18 cellular contexts compared by ENCODE assay signal in genomic region chr9:70465398-70465797, GRCh38. TPM values are rescaled to one million over a fixed set of nuclear protein-coding genes. Genes with fewer than 3 reads are reported as not detected.
DNase-seq lines count a peak whose midpoint lies in the region; ATAC-seq and TF ChIP-seq lines count a peak whose summit lies in the region.
"Had no signal": no experiment of that assay in that cellular context is flagged by ENCODE, and none has a peak within 500 bp of the region (broad histone marks: within the 10 kb centered on the region; RNA-seq: fewer than 3 reads in every experiment).

No MANE protein-coding gene starts in this region.

- no peaks in the 10 kb centered on the region for H4K20me1 ChIP-seq in GM23338 (replicated peaks; ENCODE audit: insufficient read depth)
- no peaks in the 10 kb centered on the region for H4K20me1 ChIP-seq in neural progenitor cell (ENCODE audit: low read depth)

- H3K4me1 Mint-ChIP-seq in GM23338, result peaks cover 8% of the 10 kb centered on the region; the same call in 2 of the 3 replicates
- H3K4me1 Mint-ChIP-seq in neural progenitor cell, result peaks cover under 1% of the 10 kb centered on the region

- H3K36me3 ChIP-seq in cardiac muscle cell (no peaks in the 10 kb centered on the region), GM23338 (ENCODE audit: insufficient read depth) (no peaks in the 10 kb centered on the region), WERI-Rb-1 (no peaks in the 10 kb centered on the region), neural progenitor cell (no peaks in the 10 kb centered on the region)
- H3K36me3 ChIP-seq: SJCRH30 had no signal

- ATAC-seq in Right ventricle myocardium superior (ENCODE audit: poor library complexity) (no peak), GM23338 (peak; percentile 67), HG02798 (IDR thresholded peaks at IDR 0.05; ENCODE audit: poor library complexity, unreplicated experiment) (no peak), GM18909 (IDR thresholded peaks at IDR 0.05; ENCODE audit: poor library complexity, unreplicated experiment) (no peak)
- ATAC-seq: PC-3 had no signal

- no peaks in the 10 kb centered on the region for H3K9me3 ChIP-seq in cardiac muscle cell (ENCODE audit: low read depth)
- no peaks in the 10 kb centered on the region for H3K9me3 ChIP-seq in WERI-Rb-1 (ENCODE audit: severe bottlenecking)
- no peaks in the 10 kb centered on the region for H3K9me3 ChIP-seq in neural progenitor cell (ENCODE audit: low read depth)
- H3K9me3 ChIP-seq: SJCRH30 had no signal

- H3K9me2 ChIP-seq in GM23338 (ENCODE audit: insufficient read depth), result no peaks in the 10 kb centered on the region

- no peak overlapping the region for H3K27ac Mint-ChIP-seq in GM23338
- peak overlapping the region; percentile 12 for H3K27ac Mint-ChIP-seq in neural progenitor cell
- H3K27ac Mint-ChIP-seq: IgD-negative memory B cell had no signal

- H3K27me3 Mint-ChIP-seq in GM23338 (ENCODE audit: insufficient read depth, low read depth, poor library complexity) (peaks cover 2% of the 10 kb centered on the region), neural progenitor cell (ENCODE audit: insufficient read depth, low read depth) (no peaks in the 10 kb centered on the region)

- peak; percentile 2 for TF ChIP-seq CTCF in cardiac muscle cell (IDR thresholded peaks at IDR 0.05; ENCODE audit: low read depth, low read length)
- peak; percentile 26 to 39 for TF ChIP-seq CTCF in GM23338 (conservative IDR thresholded peaks at IDR 0.05; ENCODE audit: low read depth in 2 of 2)
- 0 out of 2 replicates have a peak, but pooled peaks have one; percentile 17 for TF ChIP-seq CTCF in WERI-Rb-1 (IDR thresholded peaks at IDR 0.05; ENCODE audit: low read depth, low read length)
- TF ChIP-seq CTCF in neural progenitor cell (IDR thresholded peaks at IDR 0.05), result no peak

- H3K4me3 ChIP-seq in cardiac muscle cell (no peak overlapping the region), GM23338 (no peak overlapping the region), WERI-Rb-1 (ENCODE audit: low read depth, low read length) (no peak overlapping the region), neural progenitor cell (no peak overlapping the region)
- H3K4me3 ChIP-seq: SJCRH30 had no signal

- DNase-seq in cardiac muscle cell (ENCODE audit: low read depth in 1 of 2, low spot score in 1 of 2) (no peak), Right ventricle myocardium superior (no peak), GM23338 (ENCODE audit: low spot score) (peak; percentile 13), WERI-Rb-1 (no peak), neural progenitor cell (ENCODE audit: low spot score) (no peak)
- DNase-seq: ACHN, COR-L47, NCI-H1417, NCI-H187 treated with DMSO at 0.1 percent for 48 hours, NCI-H2171, NCI-H446 treated with DMSO at 0.1 percent for 48 hours, NCI-H748 treated with DMSO at 0.1 percent for 48 hours, PC-3, SJCRH30 had no signal

- H3K27ac ChIP-seq in cardiac muscle cell (no peak overlapping the region), GM23338 (ENCODE audit: low read depth) (no peak overlapping the region), WERI-Rb-1 (no peak overlapping the region), neural progenitor cell (no peak overlapping the region)
- H3K27ac ChIP-seq: RWPE1, SJCRH30 had no signal

- H2AFZ ChIP-seq in GM23338, result 0 out of 2 replicates have a peak overlapping the region, but pooled peaks have one; percentile 43
- H2AFZ ChIP-seq in neural progenitor cell (replicated peaks), result no peak overlapping the region

- no peaks in the 10 kb centered on the region for H3K36me3 Mint-ChIP-seq in GM23338 (ENCODE audit: low read depth)
- H3K36me3 Mint-ChIP-seq in neural progenitor cell, result no peaks in the 10 kb centered on the region

- no peaks in the 10 kb centered on the region for H3F3A ChIP-seq in GM23338 (replicated peaks; ENCODE audit: low read depth)
- no peaks in the 10 kb centered on the region for H3F3A ChIP-seq in neural progenitor cell (ENCODE audit: low read depth)

- H3K4me2 ChIP-seq in GM23338 (no peak overlapping the region), neural progenitor cell (no peak overlapping the region)

- H3K9me3 Mint-ChIP-seq in GM23338, result no peaks in the 10 kb centered on the region
- no peaks in the 10 kb centered on the region for H3K9me3 Mint-ChIP-seq in neural progenitor cell

- no peaks in the 10 kb centered on the region for H3K79me2 ChIP-seq in GM23338 (replicated peaks; ENCODE audit: insufficient read depth)
- H3K79me2 ChIP-seq in neural progenitor cell (ENCODE audit: low read depth), result no peaks in the 10 kb centered on the region

- intact Hi-C loops in Right ventricle myocardium superior (cut with DNase I), result no loop called here

- H3K9ac ChIP-seq in neural progenitor cell, result no peak overlapping the region

- H3K4me1 ChIP-seq in cardiac muscle cell (ENCODE audit: low read depth) (no peaks in the 10 kb centered on the region), GM23338 (ENCODE audit: insufficient read depth) (peaks cover 5% of the 10 kb centered on the region; the same call in 1 of the 2 replicates), neural progenitor cell (no peaks in the 10 kb centered on the region)

- no peak overlapping the region for H3K4me3 Mint-ChIP-seq in GM23338
- no peak overlapping the region for H3K4me3 Mint-ChIP-seq in neural progenitor cell
- H3K4me3 Mint-ChIP-seq: IgD-negative memory B cell had no signal

- H3K27me3 ChIP-seq in cardiac muscle cell (no peaks in the 10 kb centered on the region), GM23338 (ENCODE audit: insufficient read depth) (no peaks in the 10 kb centered on the region), WERI-Rb-1 (ENCODE audit: insufficient read depth, low read depth, severe bottlenecking) (no peaks in the 10 kb centered on the region), neural progenitor cell (no peaks in the 10 kb centered on the region)
- H3K27me3 ChIP-seq: SJCRH30 had no signal

TF ChIP-seq in GM23338, 12 proteins besides CTCF, POLR2A, EP300 and RAD21 (continues in another document):
- TF ChIP-seq STAT1 (IDR thresholded peaks at IDR 0.05; ENCODE audit: unreplicated experiment) (no peak), POLR2AphosphoS5 (IDR thresholded peaks at IDR 0.05; ENCODE audit: low read depth) (no peak), CREB1 (CRISPR knock-in tag; IDR thresholded peaks at IDR 0.05; ENCODE audit: low read depth) (no peak), ZNF114 (CRISPR knock-in tag; IDR thresholded peaks at IDR 0.05) (no peak), ETS1 (IDR thresholded peaks at IDR 0.05) (no peak), JUNB (IDR thresholded peaks at IDR 0.05; ENCODE audit: unreplicated experiment) (no peak), ZNF331 (CRISPR knock-in tag; IDR thresholded peaks at IDR 0.05; ENCODE audit: low read depth) (no peak)

RNA-seq across cellular contexts. Expression of gene KLF9, which starts 50.9 kb away (rescaled TPM):
- total RNA-seq in cardiac muscle cell, result 0.28 and 0.30 TPM in 2 replicates
- polyA plus RNA-seq in cardiac muscle cell, result not detected in 2 replicates
- total RNA-seq in Right ventricle myocardium superior, result 50.9 TPM
- total RNA-seq in GM23338 (2014; rRNA removed; shearing (Covaris generic)), result 0.82 and 1.5 TPM in 2 replicates
- 0.45 and 0.58 TPM in 2 replicates for polyA plus RNA-seq in GM23338 (2016; fragmentation: Nextera tagmentation; extraction: Ambion mirVana)
- total RNA-seq in neural progenitor cell (ENCODE audit: low replicate concordance), result 0.12 and 0.41 TPM in 2 replicates

Comparison
In these comparisons a context has a peak if more than half of its experiments do, and no peak if none do; other contexts are left out.
1. RNA of gene KLF9, which starts 50.9 kb away (total RNA-seq): 50.9 TPM in Right ventricle myocardium superior (single experiment); 0.82 to 1.5 TPM in GM23338, 0.12 to 0.41 TPM in neural progenitor cell and 0.28 to 0.30 TPM in cardiac muscle cell; every median in the first group is over 10 times any median in the second.